Comparison of ENCODE assay signal across 8 cellular contexts in genomic region chr19:18119243-18120105, GRCh38. TPM values are rescaled to one million over a fixed set of nuclear protein-coding genes. Genes with fewer than 3 reads are reported as not detected.
DNase-seq lines count a peak whose midpoint lies in the region; ATAC-seq, FAIRE-seq and TF ChIP-seq lines count a peak whose summit lies in the region.

No MANE protein-coding gene starts in this region.

- peaks cover 33% of the 10 kb centered on the region for H3K4me1 Mint-ChIP-seq in activated CD4-positive, alpha-beta T cell treated with anti-CD3 and anti-CD28 coated beads, Interleukin-2, amount 10 ng/mL, durations not matched to agents 7 days and 5 days
- H3K4me1 Mint-ChIP-seq in endodermal cell: peaks cover 11% of the 10 kb centered on the region

- H3K9me3 Mint-ChIP-seq in activated CD4-positive, alpha-beta T cell treated with anti-CD3 and anti-CD28 coated beads, Interleukin-2, amount 10 ng/mL, durations not matched to agents 7 days and 5 days: no peaks in the 10 kb centered on the region
- no peaks in the 10 kb centered on the region for H3K9me3 Mint-ChIP-seq in endodermal cell

- no peak overlapping the region for H3K9ac ChIP-seq in endodermal cell (ENCODE audit: extremely low read depth, low read length, poor library complexity, severe bottlenecking)

- TF ChIP-seq POLR2A in GM12892 (IDR thresholded peaks at IDR 0.05; ENCODE audit: low read depth, low read length) (no peak), heart left ventricle (IDR thresholded peaks at IDR 0.05) (no peak)

- 89 to 90% methylated on average over 8 to 22 of the region's 22 CpGs for WGBS in endodermal cell (ENCODE audit: insufficient coverage in 1 of 2, insufficient read length in 1 of 2), 2 experiments
- 78 to 82% (median 79%) methylated on average over 22 of the region's 22 CpGs for WGBS in heart left ventricle, 4 donors

- peak overlapping the region; percentile 81 for H3K4me3 Mint-ChIP-seq in activated CD4-positive, alpha-beta T cell treated with anti-CD3 and anti-CD28 coated beads, Interleukin-2, amount 10 ng/mL, durations not matched to agents 7 days and 5 days
- H3K4me3 Mint-ChIP-seq in endodermal cell: peak overlapping the region; percentile 69

- H3K36me3 Mint-ChIP-seq in activated CD4-positive, alpha-beta T cell treated with anti-CD3 and anti-CD28 coated beads, Interleukin-2, amount 10 ng/mL, durations not matched to agents 7 days and 5 days (ENCODE audit: low read depth): peaks cover 33% of the 10 kb centered on the region
- H3K36me3 Mint-ChIP-seq in endodermal cell (ENCODE audit: low read depth): peaks cover 19% of the 10 kb centered on the region

- DNase-seq in GM12892 (ENCODE audit: insufficient read length) (no peak), endodermal cell (no peak), NCI-H345 treated with DMSO at 0.1 percent for 48 hours (lab: John Stamatoyannopoulos, UW; ENCODE audit: unreplicated experiment) (no peak), heart left ventricle (no peak)
- DNase-seq in activated CD4-positive, alpha-beta T cell treated with anti-CD3 and anti-CD28 coated beads, Interleukin-2, amount 10 ng/mL, durations not matched to agents 7 days and 5 days: peak; percentile 73
- peak; percentile 50 to 78 for DNase-seq in stimulated activated CD4-positive, alpha-beta T cell treated with anti-CD3 and anti-CD28 coated beads, Interleukin-4, amount 100 ng/mL, for 4 hours

- POLR2A ChIA-PET in activated CD4-positive, alpha-beta T cell treated with anti-CD3 and anti-CD28 coated beads, Interleukin-2, amount 10 ng/mL, durations not matched to agents 7 days and 5 days (lab: Charles Lee): no interaction called here

- no peak for ATAC-seq in HG02571 (IDR thresholded peaks at IDR 0.05; ENCODE audit: unreplicated experiment)
- ATAC-seq in GM21423 (IDR thresholded peaks at IDR 0.05; ENCODE audit: unreplicated experiment): no peak
- no peak for ATAC-seq in heart left ventricle

- peak; percentile 92 for FAIRE-seq in GM12892 (lab: Jason Lieb, UNC)

- H3K4me1 ChIP-seq in endodermal cell (ENCODE audit: control insufficient read depth, insufficient read depth, low read length): no peaks in the 10 kb centered on the region
- peaks cover 0 to 40% (median 20%) of the 10 kb centered on the region in 12 donors for H3K4me1 ChIP-seq in heart left ventricle

- peak overlapping the region; percentile 90 for H3K27ac Mint-ChIP-seq in activated CD4-positive, alpha-beta T cell treated with anti-CD3 and anti-CD28 coated beads, Interleukin-2, amount 10 ng/mL, durations not matched to agents 7 days and 5 days
- H3K27ac Mint-ChIP-seq in endodermal cell: no peak overlapping the region

- CTCF ChIA-PET in activated CD4-positive, alpha-beta T cell treated with anti-CD3 and anti-CD28 coated beads, Interleukin-2, amount 10 ng/mL, durations not matched to agents 7 days and 5 days (lab: Charles Lee): interaction anchor here (1.1 to 2.2 kb wide), 6 partner anchors 9 to 32 kb away, joined by 3 to 6 read pairs (median 4); partner anchors contain the start of gene PIK3R2

- intact Hi-C loops in heart left ventricle (cut with DNase I): loop anchor here in 7 of 10 donors (5.0 kb wide), 1 partner anchor 33 kb away; the partner anchor contains the start of gene PIK3R2 (in 7 of the 7)

- H3K27me3 ChIP-seq in endodermal cell (ENCODE audit: control insufficient read depth, insufficient read depth, low read length, poor library complexity, severe bottlenecking) (no peaks in the 10 kb centered on the region), heart left ventricle (no peaks in the 10 kb centered on the region)

- H3K27ac ChIP-seq in endodermal cell (ENCODE audit: low read depth, low read length) (no peak overlapping the region), heart left ventricle (peak overlapping the region in 4 of 12 donors; percentile 66 to 83 (median 72))

- H3K9me3 ChIP-seq in endodermal cell (ENCODE audit: control insufficient read depth, low read length) (no peaks in the 10 kb centered on the region), heart left ventricle (no peaks in the 10 kb centered on the region)

- H3K4me3 ChIP-seq in endodermal cell (ENCODE audit: low read length): no peak overlapping the region
- H3K4me3 ChIP-seq in heart left ventricle: peak overlapping the region in 5 of 12 donors; percentile 70 to 92 (median 74)

- no peaks in the 10 kb centered on the region for H3K27me3 Mint-ChIP-seq in activated CD4-positive, alpha-beta T cell treated with anti-CD3 and anti-CD28 coated beads, Interleukin-2, amount 10 ng/mL, durations not matched to agents 7 days and 5 days
- peaks cover 6% of the 10 kb centered on the region for H3K27me3 Mint-ChIP-seq in endodermal cell (ENCODE audit: insufficient read depth)

- no peak for TF ChIP-seq CTCF in endodermal cell (conservative IDR thresholded peaks at IDR 0.05)
- no peak for TF ChIP-seq CTCF in heart left ventricle (IDR thresholded peaks at IDR 0.05)

- peaks cover 2% of the 10 kb centered on the region for H3K36me3 ChIP-seq in endodermal cell (ENCODE audit: control insufficient read depth, insufficient read depth, low read length)
- peaks cover 0 to 29% (median 0%) of the 10 kb centered on the region in 9 donors for H3K36me3 ChIP-seq in heart left ventricle

RNA-seq across cellular contexts. Expression of gene MAST3, which starts 21.9 kb away (rescaled TPM):
- polyA plus RNA-seq in GM12892 (2012; ENCODE audit: missing spikeins): 7.8 TPM
- total RNA-seq in activated CD4-positive, alpha-beta T cell treated with anti-CD3 and anti-CD28 coated beads, Interleukin-2, amount 10 ng/mL, durations not matched to agents 7 days and 5 days: 10 to 100 TPM; 31.0 to 35.8 TPM
- 10 to 100 TPM; 13.0 to 15.1 TPM for total RNA-seq in endodermal cell
- polyA plus RNA-seq in endodermal cell (2013, experiment 1 of 2): 9.3 TPM
- 8.2 TPM for polyA plus RNA-seq in endodermal cell (2013, experiment 2 of 2)
- 1 to 10 TPM; 2.8 to 9.8 (median 5.2) TPM for total RNA-seq in heart left ventricle
- 1 to 10 TPM; 1.5 to 2.9 TPM for polyA plus RNA-seq in heart left ventricle

RNA-seq across cellular contexts. Expression of gene IL12RB1, which starts 32.7 kb away (rescaled TPM):
- polyA plus RNA-seq in GM12892 (2012; ENCODE audit: missing spikeins): 8.3 TPM
- 10 to 100 TPM; 81.8 to 86.8 TPM for total RNA-seq in activated CD4-positive, alpha-beta T cell treated with anti-CD3 and anti-CD28 coated beads, Interleukin-2, amount 10 ng/mL, durations not matched to agents 7 days and 5 days
- total RNA-seq in endodermal cell: not detected
- polyA plus RNA-seq in endodermal cell (2013, experiment 1 of 2): not detected
- polyA plus RNA-seq in endodermal cell (2013, experiment 2 of 2): not detected
- total RNA-seq in heart left ventricle: 1 to 10 TPM in 2 of 9 donors, under 1 TPM in 5, not detected in 2; 0.40 to 8.1 (median 0.66) TPM
- under 1 TPM; 0.19 to 0.35 TPM for polyA plus RNA-seq in heart left ventricle

RNA-seq across cellular contexts. Expression of gene PIK3R2, which starts 33.5 kb away (rescaled TPM):
- polyA plus RNA-seq in GM12892 (2012; ENCODE audit: missing spikeins): 4.0 TPM
- 10 to 100 TPM; 12.6 to 13.1 TPM for total RNA-seq in activated CD4-positive, alpha-beta T cell treated with anti-CD3 and anti-CD28 coated beads, Interleukin-2, amount 10 ng/mL, durations not matched to agents 7 days and 5 days
- 10 to 100 TPM; 52.9 to 58.8 TPM for total RNA-seq in endodermal cell
- 57.1 TPM for polyA plus RNA-seq in endodermal cell (2013, experiment 1 of 2)
- polyA plus RNA-seq in endodermal cell (2013, experiment 2 of 2): 50.7 TPM
- total RNA-seq in heart left ventricle: 10 to 100 TPM; 17.9 to 28.6 (median 24.6) TPM
- 1 to 10 TPM; 4.0 to 7.1 TPM for polyA plus RNA-seq in heart left ventricle

RNA-seq across cellular contexts. Expression of gene IFI30, which starts 54.1 kb away (rescaled TPM):
- polyA plus RNA-seq in GM12892 (2012; ENCODE audit: missing spikeins): 309 TPM
- total RNA-seq in activated CD4-positive, alpha-beta T cell treated with anti-CD3 and anti-CD28 coated beads, Interleukin-2, amount 10 ng/mL, durations not matched to agents 7 days and 5 days: 10 to 100 TPM; 54.1 to 58.9 TPM
- total RNA-seq in endodermal cell: 10 to 100 TPM; 10.6 to 11.0 TPM
- 6.8 TPM for polyA plus RNA-seq in endodermal cell (2013, experiment 1 of 2)
- polyA plus RNA-seq in endodermal cell (2013, experiment 2 of 2): 3.1 TPM
- 100 to 1,000 TPM in 2 of 9 donors, 10 to 100 TPM in 4, 1 to 10 TPM in 3; 9.0 to 455 (median 15.2) TPM for total RNA-seq in heart left ventricle
- 10 to 100 TPM in 1 of 2 donors, 1 to 10 TPM in 1; 8.9 to 27.1 TPM for polyA plus RNA-seq in heart left ventricle

Comparison
In these comparisons a context has a peak if more than half of its experiments do, and no peak if none do; other contexts are left out.
1. DNase-seq: peak in activated CD4-positive, alpha-beta T cell treated with anti-CD3 and anti-CD28 coated beads, Interleukin-2, amount 10 ng/mL, durations not matched to agents 7 days and 5 days (single experiment) and stimulated activated CD4-positive, alpha-beta T cell treated with anti-CD3 and anti-CD28 coated beads, Interleukin-4, amount 100 ng/mL, for 4 hours (2 of 2); none in GM12892 (single experiment), endodermal cell (single experiment), NCI-H345 treated with DMSO at 0.1 percent for 48 hours (single experiment) and heart left ventricle (0 of 5).
2. RNA of gene IL12RB1, which starts 32.7 kb away (total RNA-seq): 81.8 to 86.8 TPM in activated CD4-positive, alpha-beta T cell treated with anti-CD3 and anti-CD28 coated beads, Interleukin-2, amount 10 ng/mL, durations not matched to agents 7 days and 5 days; 0.40 to 8.1 TPM in heart left ventricle and not detected in endodermal cell; every median in the first group is over 4 times any median in the second.